ENCODE assay signal across 9 cellular contexts in the genomic region with DNA sequence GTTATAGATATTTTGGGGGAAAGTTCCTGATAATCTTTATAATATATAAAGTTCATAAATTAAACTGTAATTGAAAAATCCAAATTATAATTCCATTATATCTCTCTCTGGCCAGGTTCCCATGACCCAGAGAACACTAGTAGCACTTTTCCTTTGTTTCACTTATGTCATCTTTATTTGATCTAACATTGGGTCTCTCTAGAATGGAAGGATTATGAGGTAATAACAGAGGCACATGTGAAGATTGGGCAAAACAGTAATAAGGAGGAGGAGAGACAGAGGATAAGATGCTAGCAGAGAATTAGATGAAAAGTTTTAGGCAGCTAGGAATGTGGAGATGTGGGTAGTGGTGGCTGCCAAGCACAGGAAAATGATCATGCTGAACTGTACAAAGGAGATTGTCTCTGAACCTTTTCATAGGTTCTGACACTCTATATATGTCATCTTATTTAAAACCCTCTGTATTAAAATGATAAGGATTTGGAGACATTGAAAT. TPM values are rescaled to one million over a fixed set of nuclear protein-coding genes. Genes with fewer than 3 reads are reported as not detected.
DNase-seq lines count a peak whose midpoint lies in the region; ATAC-seq and TF ChIP-seq lines count a peak whose summit lies in the region.
"Had no signal": no experiment of that assay in that cellular context is flagged by ENCODE, and none has a peak within 500 bp of the region (broad histone marks: within the 10 kb centered on the region; RNA-seq: fewer than 3 reads in every experiment).

No MANE protein-coding gene starts in this region.

- no peaks in the 10 kb centered on the region for H3K27me3 Mint-ChIP-seq in activated naive CD4-positive, alpha-beta T cell treated with anti-CD3 and anti-CD28 coated beads, Interleukin-2, amount 10 ng/mL, durations not matched to agents 7 days and 5 days
- no peaks in the 10 kb centered on the region for H3K27me3 Mint-ChIP-seq in stimulated activated naive CD8-positive, alpha-beta T cell treated with anti-CD3 and anti-CD28 coated beads, Interleukin-15, amount 100 ng/mL, for 72 hours

- CTCF ChIA-PET in activated naive CD4-positive, alpha-beta T cell treated with anti-CD3 and anti-CD28 coated beads, Interleukin-2, amount 10 ng/mL, durations not matched to agents 7 days and 5 days (lab: Charles Lee), result interaction anchor here (0.6 to 1.9 kb wide), 4 partner anchors 10 to 111 kb away, joined by 3 to 5 read pairs (median 4); no protein-coding TSS in a partner anchor
- CTCF ChIA-PET in PC-3 (lab: Charles Lee), result no interaction called here

- no peak overlapping the region for H2AFZ ChIP-seq in PC-3 (ENCODE audit: low read length)

- H3K9ac ChIP-seq in PC-3 (ENCODE audit: low read length), result no peak overlapping the region

- H3K27me3 ChIP-seq in PC-3 (ENCODE audit: low read length) (no peaks in the 10 kb centered on the region), esophagus muscularis mucosa (no peaks in the 10 kb centered on the region)
- H3K27me3 ChIP-seq: testis had no signal

- H3K4me1 ChIP-seq in PC-3 (ENCODE audit: insufficient read depth, low read length) (peaks cover 45% of the 10 kb centered on the region), esophagus muscularis mucosa (peaks cover 45 to 75% (median 66%) of the 10 kb centered on the region in 4 donors)

- H3K79me2 ChIP-seq in PC-3 (ENCODE audit: low read length), result peaks cover 88% of the 10 kb centered on the region

- H3K27ac ChIP-seq in PC-3 (ENCODE audit: low read length) (no peak overlapping the region), esophagus muscularis mucosa (replicated peaks in 1 of 4) (peak overlapping the region in 3 of 4 donors; percentile 22 to 97 (median 29))

- ATAC-seq in PC-3 (no peak), GM18858 (IDR thresholded peaks at IDR 0.05; ENCODE audit: unreplicated experiment) (no peak)
- ATAC-seq in stimulated activated naive CD8-positive, alpha-beta T cell treated with anti-CD3 and anti-CD28 coated beads, Interleukin-15, amount 100 ng/mL, for 72 hours, result no peak

- H3K36me3 ChIP-seq in PC-3 (ENCODE audit: low read depth, low read length), result no peaks in the 10 kb centered on the region
- no peaks in the 10 kb centered on the region for H3K36me3 ChIP-seq in esophagus muscularis mucosa

- H3F3A ChIP-seq in PC-3 (ENCODE audit: low read length, unreplicated experiment), result no peaks in the 10 kb centered on the region

- intact Hi-C loops in PC-3 (cut with micrococcal nuclease), result loop anchor here (5.0 kb wide), 1 partner anchor 288 kb away; no protein-coding TSS in a partner anchor
- intact Hi-C loops in esophagus muscularis mucosa (cut with DNase I), result no loop called here

- H3K9me3 Mint-ChIP-seq in activated naive CD4-positive, alpha-beta T cell treated with anti-CD3 and anti-CD28 coated beads, Interleukin-2, amount 10 ng/mL, durations not matched to agents 7 days and 5 days, result no peaks in the 10 kb centered on the region
- H3K9me3 Mint-ChIP-seq in stimulated activated naive CD8-positive, alpha-beta T cell treated with anti-CD3 and anti-CD28 coated beads, Interleukin-15, amount 100 ng/mL, for 72 hours, result no peaks in the 10 kb centered on the region

- H3K4me3 Mint-ChIP-seq in activated naive CD4-positive, alpha-beta T cell treated with anti-CD3 and anti-CD28 coated beads, Interleukin-2, amount 10 ng/mL, durations not matched to agents 7 days and 5 days, result peak overlapping the region; percentile 88
- peak overlapping the region; percentile 30 to 85 for H3K4me3 Mint-ChIP-seq in stimulated activated naive CD8-positive, alpha-beta T cell treated with anti-CD3 and anti-CD28 coated beads, Interleukin-15, amount 100 ng/mL, for 72 hours

- peaks cover 25% of the 10 kb centered on the region for H4K20me1 ChIP-seq in PC-3 (ENCODE audit: low read length)

- H3K27ac Mint-ChIP-seq in activated naive CD4-positive, alpha-beta T cell treated with anti-CD3 and anti-CD28 coated beads, Interleukin-2, amount 10 ng/mL, durations not matched to agents 7 days and 5 days, result peak overlapping the region; percentile 61
- peak overlapping the region in 1 of 2 donors; percentile 6 for H3K27ac Mint-ChIP-seq in stimulated activated naive CD8-positive, alpha-beta T cell treated with anti-CD3 and anti-CD28 coated beads, Interleukin-15, amount 100 ng/mL, for 72 hours

- no peak for TF ChIP-seq EP300 in esophagus muscularis mucosa (IDR thresholded peaks at IDR 0.05)

- TF ChIP-seq POLR2A in esophagus muscularis mucosa (IDR thresholded peaks at IDR 0.05; ENCODE audit: low read depth), result no peak

- no peak for DNase-seq in activated naive CD4-positive, alpha-beta T cell treated with anti-CD3 and anti-CD28 coated beads, Interleukin-2, amount 10 ng/mL, durations not matched to agents 7 days and 5 days
- no peak for DNase-seq in activated naive CD4-positive, alpha-beta T cell treated with Interleukin-2 at 50 U/mL for 16 hours
- peak; percentile 8 for DNase-seq in PC-3
- no peak for DNase-seq in esophagus muscularis mucosa (ENCODE audit: extremely low spot score)
- no peak for DNase-seq in stimulated activated naive CD8-positive, alpha-beta T cell treated with anti-CD3 and anti-CD28 coated beads, Interleukin-15, amount 100 ng/mL, for 72 hours
- DNase-seq in stimulated activated CD8-positive, alpha-beta memory T cell treated with anti-CD3 and anti-CD28 coated beads, Interleukin-4, amount 100 ng/mL, for 48 hours, result no peak
- no peak for DNase-seq in NCI-H187 treated with DMSO at 0.1 percent for 48 hours (lab: John Stamatoyannopoulos, UW)
- DNase-seq: testis had no signal

- peak overlapping the region; percentile 5; the same call in 1 of the 2 replicates for H3K4me3 ChIP-seq in PC-3 (ENCODE audit: low read length)
- no peak overlapping the region for H3K4me3 ChIP-seq in esophagus muscularis mucosa
- H3K4me3 ChIP-seq: testis had no signal

- no TSS peak for BruUV-seq in PC-3 (replicated peaks; lab: Mats Ljungman, UMichigan)

- peaks cover 44% of the 10 kb centered on the region for H3K36me3 Mint-ChIP-seq in activated naive CD4-positive, alpha-beta T cell treated with anti-CD3 and anti-CD28 coated beads, Interleukin-2, amount 10 ng/mL, durations not matched to agents 7 days and 5 days

- H3K4me1 Mint-ChIP-seq in activated naive CD4-positive, alpha-beta T cell treated with anti-CD3 and anti-CD28 coated beads, Interleukin-2, amount 10 ng/mL, durations not matched to agents 7 days and 5 days, result peaks cover 56% of the 10 kb centered on the region
- peaks cover 38% of the 10 kb centered on the region for H3K4me1 Mint-ChIP-seq in stimulated activated naive CD8-positive, alpha-beta T cell treated with anti-CD3 and anti-CD28 coated beads, Interleukin-15, amount 100 ng/mL, for 72 hours

- H3K4me2 ChIP-seq in PC-3 (ENCODE audit: low read length), result peak overlapping the region; percentile 85

- POLR2A ChIA-PET in PC-3 (lab: Charles Lee; ENCODE audit: unreplicated experiment), result no interaction called here

- TF ChIP-seq CTCF in PC-3 (conservative IDR thresholded peaks at IDR 0.05; ENCODE audit: low read depth, low read length) (no peak), esophagus muscularis mucosa (IDR thresholded peaks at IDR 0.05) (no peak)

- no peaks in the 10 kb centered on the region for H3K9me2 ChIP-seq in PC-3 (replicated peaks; ENCODE audit: low read length)

- no peaks in the 10 kb centered on the region for H3K9me3 ChIP-seq in PC-3 (ENCODE audit: low read length)
- H3K9me3 ChIP-seq in esophagus muscularis mucosa, result no peaks in the 10 kb centered on the region
- H3K9me3 ChIP-seq: testis had no signal

RNA-seq across cellular contexts. Expression of a gene that starts 3.3 kb away (rescaled TPM):
- total RNA-seq in PC-3 (2014; rRNA removed) (14.7 and 18.5 TPM in 2 replicates), esophagus muscularis mucosa (10 to 100 TPM; 80.2 to 98.8 (median 91.2) TPM)
